ENCODE assay signal across 22 cellular contexts in genomic region chr20:12924126-12924525, GRCh38.
"Had no signal": no experiment of that assay in that cellular context is flagged by ENCODE, and none has a peak within 500 bp of the region (broad histone marks: within the 10 kb centered on the region; RNA-seq: fewer than 3 reads in every experiment).

No MANE protein-coding gene starts in this region.

- H3K27ac ChIP-seq: coronary artery, epithelial cell of prostate, gastroesophageal sphincter, heart left ventricle, stomach, suprapubic skin, tibial nerve had no signal

- H3K9me3 ChIP-seq: stomach, suprapubic skin, tibial nerve had no signal

- DNase-seq: activated B cell treated with CpG ODN at 0.5 μM for 24 hours; activated CD4-positive, alpha-beta memory T cell treated with anti-CD3 and anti-CD28 coated beads for 36 hours; activated CD4-positive, alpha-beta T cell treated with anti-CD3 and anti-CD28 coated beads for 36 hours; activated naive CD4-positive, alpha-beta T cell treated with anti-CD3 and anti-CD28 coated beads for 36 hours; activated naive CD8-positive, alpha-beta T cell treated with anti-CD3 and anti-CD28 coated beads, Interleukin-2, amount 10 ng/mL, durations not matched to agents 7 days and 5 days; activated T-cell treated with anti-CD3 and anti-CD28 coated beads, Interleukin-2, amount 50 U/mL, for 48 hours; amniotic stem cell; cerebellar nuclear complex; heart left ventricle; occipital lobe; small intestine; stimulated activated CD4-positive, alpha-beta T cell treated with anti-CD3 and anti-CD28 coated beads, Interleukin-2, amount 100 ng/mL, for 24 hours; stomach had no signal

- H3K36me3 ChIP-seq: gastroesophageal sphincter, heart left ventricle, stomach, suprapubic skin, tibial nerve had no signal

- ATAC-seq: activated CD4-positive, alpha-beta T cell treated with anti-CD3 and anti-CD28 coated beads for 36 hours; gastroesophageal sphincter; heart left ventricle; sciatic nerve; stimulated activated effector memory CD8-positive, alpha-beta T cell treated with anti-CD3 and anti-CD28 coated beads, Interleukin-12 subunit alpha, Interleukin-12 subunit beta, amount 100 ng/mL, for 72 hours had no signal

- H3K4me3 ChIP-seq: coronary artery, gastroesophageal sphincter, heart left ventricle, stomach, suprapubic skin, tibial nerve had no signal

- FAIRE-seq: islet of Langerhans, small intestine, TTC549 had no signal

- H3K27me3 ChIP-seq: heart left ventricle, stomach, suprapubic skin, tibial nerve had no signal

- H3K4me1 ChIP-seq: gastroesophageal sphincter had no signal
